26 cellular contexts compared by ENCODE assay signal in the genomic region with DNA sequence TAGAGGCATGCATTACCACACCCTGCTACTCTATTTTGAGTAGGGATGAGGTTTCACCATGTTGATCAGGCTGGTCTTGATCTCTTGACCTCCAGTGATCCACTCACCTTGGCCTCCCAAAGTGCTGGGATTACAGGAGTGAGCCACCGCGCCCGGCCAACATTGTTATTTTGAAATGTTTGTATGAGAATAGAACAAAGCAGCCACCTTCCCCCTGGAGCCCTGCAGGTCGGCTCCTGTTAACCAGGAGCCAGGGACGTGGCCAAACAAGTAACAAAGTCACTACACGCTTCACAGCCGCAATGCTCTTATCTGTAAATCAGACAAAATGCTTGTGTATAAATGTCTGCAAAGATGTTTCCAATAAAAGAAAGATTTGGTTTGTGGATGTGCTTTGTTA.
"Had no signal": no experiment of that assay in that cellular context is flagged by ENCODE, and none has a peak within 500 bp of the region (broad histone marks: within the 10 kb centered on the region; RNA-seq: fewer than 3 reads in every experiment).

No MANE protein-coding gene starts in this region.

- H2AFZ ChIP-seq: hepatocyte, parathyroid adenoma had no signal

- H3K27ac Mint-ChIP-seq: dendritic cell treated with granulocyte-macrophage colony-stimulating factor and Interleukin-4, amounts not matched to agents 40 ng/mL and 50 ng/mL, for 4 days; natural killer cell; progenitor cell of endocrine pancreas; stimulated activated naive CD8-positive, alpha-beta T cell treated with anti-CD3 and anti-CD28 coated beads, Interleukin-15, amount 100 ng/mL, for 72 hours had no signal

- H3K9me3 Mint-ChIP-seq: dendritic cell treated with granulocyte-macrophage colony-stimulating factor and Interleukin-4, amounts not matched to agents 40 ng/mL and 50 ng/mL, for 4 days; stimulated activated naive CD8-positive, alpha-beta T cell treated with anti-CD3 and anti-CD28 coated beads, Interleukin-15, amount 100 ng/mL, for 72 hours had no signal

- H3K27ac ChIP-seq: colonic mucosa, esophagus muscularis mucosa, foreskin keratinocyte, gastroesophageal sphincter, heart left ventricle, hepatocyte, lower lobe of right lung, parathyroid adenoma, right lobe of liver, suprapubic skin, transverse colon, upper lobe of right lung, uterus had no signal

- H3K9ac ChIP-seq: parathyroid adenoma had no signal

- H3K4me1 ChIP-seq: colonic mucosa, esophagus muscularis mucosa, foreskin keratinocyte, gastroesophageal sphincter, heart left ventricle, lower lobe of right lung, parathyroid adenoma, right lobe of liver, suprapubic skin, transverse colon, upper lobe of right lung, uterus had no signal

- H3K27me3 Mint-ChIP-seq: dendritic cell treated with granulocyte-macrophage colony-stimulating factor and Interleukin-4, amounts not matched to agents 40 ng/mL and 50 ng/mL, for 4 days; progenitor cell of endocrine pancreas; stimulated activated naive CD8-positive, alpha-beta T cell treated with anti-CD3 and anti-CD28 coated beads, Interleukin-15, amount 100 ng/mL, for 72 hours had no signal

- H3K4me3 Mint-ChIP-seq: dendritic cell treated with granulocyte-macrophage colony-stimulating factor and Interleukin-4, amounts not matched to agents 40 ng/mL and 50 ng/mL, for 4 days; natural killer cell; stimulated activated naive CD8-positive, alpha-beta T cell treated with anti-CD3 and anti-CD28 coated beads, Interleukin-15, amount 100 ng/mL, for 72 hours had no signal

- H3K4me1 Mint-ChIP-seq: natural killer cell; stimulated activated naive CD8-positive, alpha-beta T cell treated with anti-CD3 and anti-CD28 coated beads, Interleukin-15, amount 100 ng/mL, for 72 hours had no signal

- H3K4me2 ChIP-seq: hepatocyte had no signal

- DNase-seq: colonic mucosa; effector CD8-positive, alpha-beta T cell; foreskin keratinocyte; heart left ventricle; left ventricle myocardium superior; lower lobe of right lung; natural killer cell; right lobe of liver; small intestine; stimulated activated CD4-positive, alpha-beta T cell treated with anti-CD3 and anti-CD28 coated beads, Interleukin-15, amount 100 ng/mL, for 24 hours; stimulated activated CD4-positive, alpha-beta T cell treated with anti-CD3 and anti-CD28 coated beads, Interleukin-4, amount 100 ng/mL, for 1 hour; stimulated activated CD8-positive, alpha-beta memory T cell treated with anti-CD3 and anti-CD28 coated beads, Interleukin-4, amount 100 ng/mL, for 48 hours; stimulated activated naive CD4-positive, alpha-beta T cell; stimulated activated naive CD8-positive, alpha-beta T cell treated with anti-CD3 and anti-CD28 coated beads, Interleukin-15, amount 100 ng/mL, for 72 hours; transverse colon; upper lobe of right lung; uterus had no signal

- H3K79me2 ChIP-seq: hepatocyte, parathyroid adenoma had no signal

- FAIRE-seq: endothelial cell of umbilical vein, keratinocyte, small intestine had no signal

- ATAC-seq: foreskin keratinocyte; gastroesophageal sphincter; heart left ventricle; left ventricle myocardium superior; lower lobe of right lung; natural killer cell; right lobe of liver; stimulated activated naive CD8-positive, alpha-beta T cell treated with anti-CD3 and anti-CD28 coated beads, Interleukin-15, amount 100 ng/mL, for 72 hours; upper lobe of right lung had no signal

- H3K4me3 ChIP-seq: colonic mucosa, esophagus muscularis mucosa, gastroesophageal sphincter, heart left ventricle, hepatocyte, lower lobe of right lung, right lobe of liver, suprapubic skin, transverse colon, upper lobe of right lung, uterus had no signal

- H3K36me3 Mint-ChIP-seq: natural killer cell had no signal

- H3K9me3 ChIP-seq: colonic mucosa, esophagus muscularis mucosa, gastroesophageal sphincter, heart left ventricle, lower lobe of right lung, right lobe of liver, suprapubic skin, transverse colon, upper lobe of right lung, uterus had no signal

- H3K27me3 ChIP-seq: colonic mucosa, esophagus muscularis mucosa, foreskin keratinocyte, gastroesophageal sphincter, heart left ventricle, hepatocyte, right lobe of liver, suprapubic skin, transverse colon, upper lobe of right lung, uterus had no signal

- H3K36me3 ChIP-seq: colonic mucosa, esophagus muscularis mucosa, gastroesophageal sphincter, heart left ventricle, lower lobe of right lung, right lobe of liver, suprapubic skin, transverse colon, upper lobe of right lung, uterus had no signal
